10 cellular contexts compared by ENCODE assay signal in the genomic region with DNA sequence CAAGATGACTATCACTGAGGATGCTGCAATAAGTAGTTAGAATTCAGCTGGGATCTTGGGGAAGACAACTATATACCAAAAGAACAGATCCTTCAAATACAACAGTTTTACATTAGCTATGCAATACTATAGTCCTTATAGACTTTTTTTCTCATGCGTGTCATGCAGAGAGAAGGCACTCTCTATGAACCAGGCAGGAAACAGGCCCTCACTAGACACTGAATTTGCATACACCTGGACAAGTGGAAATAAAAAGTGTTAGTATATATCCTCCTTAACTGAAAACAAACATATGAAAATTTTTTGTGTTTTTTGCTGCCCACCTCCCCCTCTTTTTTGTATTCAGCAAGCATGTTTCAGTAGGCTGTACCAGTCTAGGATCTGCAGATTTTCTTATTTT. TPM values are rescaled to one million over a fixed set of nuclear protein-coding genes. Genes with fewer than 3 reads are reported as not detected.
DNase-seq lines count a peak whose midpoint lies in the region; ATAC-seq and TF ChIP-seq lines count a peak whose summit lies in the region.
"Had no signal": no experiment of that assay in that cellular context is flagged by ENCODE, and none has a peak within 500 bp of the region (broad histone marks: within the 10 kb centered on the region; RNA-seq: fewer than 3 reads in every experiment).

No MANE protein-coding gene starts in this region.

- WGBS in esophagus squamous epithelium, 2 donors, result 81 to 95% methylated on average over 1 of the region's 1 CpG

- H3K4me3 ChIP-seq in BE2C (ENCODE audit: low read depth, low read length), result no peak overlapping the region
- H3K4me3 ChIP-seq in esophagus squamous epithelium, result no peak overlapping the region

- DNase-seq in CD1c-positive myeloid dendritic cell (ENCODE audit: extremely low spot score) (no peak), BE2C (no peak), esophagus squamous epithelium (lab: John Stamatoyannopoulos, UW) (no peak), HT-29 (ENCODE audit: low spot score) (no peak)
- DNase-seq: activated CD4-positive, alpha-beta T cell treated with anti-CD3 and anti-CD28 coated beads, Interleukin-2, amount 50 U/mL, for 1 hour; left colon had no signal

- H3K36me3 ChIP-seq in BE2C (peaks cover 38% of the 10 kb centered on the region), esophagus squamous epithelium (peaks cover 7 to 95% (median 23%) of the 10 kb centered on the region in 3 donors)

- H3K4me1 ChIP-seq in BE2C (no peaks in the 10 kb centered on the region), esophagus squamous epithelium (no peaks in the 10 kb centered on the region)

- H3K27ac ChIP-seq in 22Rv1, result peak overlapping the region; percentile 51; the same call in 1 of the 2 replicates
- H3K27ac ChIP-seq in esophagus squamous epithelium, result no peak overlapping the region

- TF ChIP-seq CTCF in 22Rv1 (IDR thresholded peaks at IDR 0.05) (no peak), BE2C (IDR thresholded peaks at IDR 0.05; ENCODE audit: low read depth, low read length) (no peak), esophagus squamous epithelium (IDR thresholded peaks at IDR 0.05) (no peak)

- no peaks in the 10 kb centered on the region for H3K9me3 ChIP-seq in BE2C
- no peaks in the 10 kb centered on the region for H3K9me3 ChIP-seq in esophagus squamous epithelium

- intact Hi-C loops in esophagus squamous epithelium (cut with DNase I), result no loop called here

- H3K27me3 ChIP-seq in BE2C (no peaks in the 10 kb centered on the region), esophagus squamous epithelium (no peaks in the 10 kb centered on the region)

- ATAC-seq in GM18907 (IDR thresholded peaks at IDR 0.05; ENCODE audit: unreplicated experiment) (peak; percentile 98), HG02623 (IDR thresholded peaks at IDR 0.05; ENCODE audit: unreplicated experiment) (peak; percentile 100), HG03469 (IDR thresholded peaks at IDR 0.05; ENCODE audit: unreplicated experiment) (peak; percentile 96)
- ATAC-seq: left colon had no signal

- TF ChIP-seq POLR2A in esophagus squamous epithelium (IDR thresholded peaks at IDR 0.05), result no peak

RNA-seq across cellular contexts. Expression of a gene that starts 29.9 kb away (rescaled TPM):
- 323 TPM for polyA plus RNA-seq in BE2C (2012; ENCODE audit: insufficient read depth, insufficient read length, low read depth)
- 10 to 100 TPM; 41.4 to 79.1 (median 50.9) TPM for total RNA-seq in esophagus squamous epithelium
- total RNA-seq in HT-29 (2014; rRNA removed; shearing (Covaris generic)), result 37.2 and 37.4 TPM in 2 replicates

RNA-seq across cellular contexts. Expression of a gene that starts 40.4 kb away (rescaled TPM):
- polyA plus RNA-seq in BE2C (2012; ENCODE audit: insufficient read depth, insufficient read length, low read depth), result 17.7 TPM
- 100 to 1,000 TPM; 120 to 198 (median 158) TPM for total RNA-seq in esophagus squamous epithelium
- 21.0 and 28.3 TPM in 2 replicates for total RNA-seq in HT-29 (2014; rRNA removed; shearing (Covaris generic))
